Comparison of ENCODE assay signal across 8 cellular contexts in the genomic region with DNA sequence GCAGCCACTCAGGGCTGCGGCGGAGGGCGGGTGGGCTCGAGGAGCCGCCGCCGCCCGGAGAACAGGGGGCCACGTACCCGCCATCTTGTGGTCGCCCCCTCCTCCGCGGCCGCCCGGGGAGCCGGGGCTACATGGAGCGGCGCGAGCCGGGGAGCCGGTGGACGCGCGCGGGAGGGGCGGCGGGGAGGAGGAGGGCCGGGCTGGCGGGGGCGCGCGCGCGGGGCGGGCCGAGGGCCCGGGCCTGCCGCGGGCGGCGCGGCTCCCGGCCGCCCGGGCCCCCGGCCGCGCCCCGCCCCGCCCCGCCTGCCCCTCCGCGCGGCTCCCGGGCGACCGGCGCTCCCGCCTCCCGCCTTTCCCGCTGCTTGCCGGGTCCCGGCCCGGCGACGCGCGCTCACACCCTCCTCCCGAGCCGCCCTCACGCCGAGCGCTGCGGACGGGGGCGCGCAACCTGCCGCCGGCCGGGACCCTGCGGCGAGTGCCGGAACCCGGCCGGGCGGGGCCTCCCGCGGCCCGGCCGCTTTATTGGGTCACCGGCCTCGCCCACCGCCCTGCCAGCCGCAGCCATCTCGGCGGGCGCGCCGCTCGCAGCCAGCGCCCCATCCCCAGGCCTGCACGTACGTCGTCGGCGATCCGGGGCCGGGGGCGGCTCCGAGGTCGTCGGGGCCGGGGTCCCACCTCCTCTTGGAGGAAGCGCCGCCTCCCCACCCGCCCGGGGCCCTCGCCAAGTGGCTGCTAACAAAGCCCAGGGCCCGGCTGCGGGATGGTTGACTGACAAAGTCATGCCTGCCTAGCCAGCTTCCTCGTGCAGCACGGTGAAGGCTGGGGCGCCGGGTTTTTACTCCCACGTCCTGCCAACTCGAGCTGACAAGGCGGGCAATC. TPM values are rescaled to one million over a fixed set of nuclear protein-coding genes. Genes with fewer than 3 reads are reported as not detected.
DNase-seq lines count a peak whose midpoint lies in the region; ATAC-seq lines count a peak whose summit lies in the region.

PPP4R1 (minus strand) TSS at position 159 of the 879 bp plus-strand sequence; CDS start at position 84, 75 bp downstream.

- no peaks in the 10 kb centered on the region for H3K27me3 Mint-ChIP-seq in dendritic cell treated with granulocyte-macrophage colony-stimulating factor and Interleukin-4, amounts not matched to agents 40 ng/mL and 50 ng/mL, for 4 days

- intact Hi-C loops in dendritic cell treated with granulocyte-macrophage colony-stimulating factor and Interleukin-4, amounts not matched to agents 40 ng/mL and 50 ng/mL, for 4 days (cut with micrococcal nuclease), result loop anchor here (5.0 to 10.0 kb wide), 5 partner anchors 50 to 910 kb away; partner anchors contain the start of genes NAPG, RAB31 and VAPA

- no peaks in the 10 kb centered on the region for H3K9me3 Mint-ChIP-seq in dendritic cell treated with granulocyte-macrophage colony-stimulating factor and Interleukin-4, amounts not matched to agents 40 ng/mL and 50 ng/mL, for 4 days

- peak within 1 kb of the TSS; percentile 98 for H3K4me3 Mint-ChIP-seq in dendritic cell treated with granulocyte-macrophage colony-stimulating factor and Interleukin-4, amounts not matched to agents 40 ng/mL and 50 ng/mL, for 4 days

- peak within 1 kb of the TSS; percentile 93 for H3K27ac Mint-ChIP-seq in dendritic cell treated with granulocyte-macrophage colony-stimulating factor and Interleukin-4, amounts not matched to agents 40 ng/mL and 50 ng/mL, for 4 days

- peaks cover 28% of the 10 kb centered on the region for H3K36me3 Mint-ChIP-seq in dendritic cell treated with granulocyte-macrophage colony-stimulating factor and Interleukin-4, amounts not matched to agents 40 ng/mL and 50 ng/mL, for 4 days (ENCODE audit: low read depth)

- DNase-seq in SIG-M5 treated with dmso at 0.1 percent for 504 hours (lab: John Stamatoyannopoulos, UW; ENCODE audit: unreplicated experiment) (peak; percentile 57), SIG-M5 (lab: John Stamatoyannopoulos, UW) (no peak), NCI-H446 (lab: John Stamatoyannopoulos, UW) (peak; percentile 55 to 74), left lobe of liver (ENCODE audit: low spot score) (peak; percentile 77)
- DNase-seq in activated CD4-positive, alpha-beta T cell treated with anti-CD3 and anti-CD28 coated beads, Interleukin-2, amount 50 U/mL, for 24 hours (ENCODE audit: low read depth in 1 of 2, low spot score in 1 of 2), result peak; percentile 37 to 50
- DNase-seq in stimulated activated CD4-positive, alpha-beta T cell treated with anti-CD3 and anti-CD28 coated beads, Interleukin-1b, Interleukin-23, amount 100 ng/mL, for 48 hours, result peak; percentile 69

- peaks cover 33% of the 10 kb centered on the region for H3K4me1 Mint-ChIP-seq in dendritic cell treated with granulocyte-macrophage colony-stimulating factor and Interleukin-4, amounts not matched to agents 40 ng/mL and 50 ng/mL, for 4 days (ENCODE audit: low read depth)

- ATAC-seq in HG03039 (IDR thresholded peaks at IDR 0.05; ENCODE audit: unreplicated experiment), result peak; percentile 66
- ATAC-seq in left lobe of liver, result peak; percentile 77

RNA-seq across cellular contexts. Expression of gene PPP4R1, which starts in this region (rescaled TPM):
- total RNA-seq in left lobe of liver, result 20.1 TPM
